In genomic region chr2:219042750-219043149, GRCh38 we compare ENCODE assay signal across 33 cellular contexts. TPM values are rescaled to one million over a fixed set of nuclear protein-coding genes. Genes with fewer than 3 reads are reported as not detected.
"Had no signal": no experiment of that assay in that cellular context is flagged by ENCODE, and none has a peak within 500 bp of the region (broad histone marks: within the 10 kb centered on the region; RNA-seq: fewer than 3 reads in every experiment).

No MANE protein-coding gene starts in this region.

- H3K9me3 Mint-ChIP-seq: activated naive CD4-positive, alpha-beta T cell treated with anti-CD3 and anti-CD28 coated beads, Interleukin-2, amount 50 U/mL, for 72 hours; activated T-cell treated with anti-CD3 and anti-CD28 coated beads, Interleukin-2, amount 50 U/mL, for 24 hours; activated T-helper 17 cell treated with anti-CD3 and anti-CD28 coated beads, Interleukin-2, amount 50 U/mL, for 72 hours; central memory CD8-positive, alpha-beta T cell; nephron; stimulated activated naive CD8-positive, alpha-beta T cell treated with anti-CD3 and anti-CD28 coated beads, Interleukin-15, amount 100 ng/mL, for 72 hours; T-helper 2 cell treated with Interferon-gamma antibody and Interleukin-4, amounts not matched to agents 5 μg/mL and 100 μg/mL, for 36 hours had no signal

- DNase-seq: activated CD4-positive, alpha-beta T cell treated with anti-CD3 and anti-CD28 coated beads for 4 hours; activated CD4-positive, alpha-beta T cell treated with anti-CD3 and anti-CD28 coated beads, Interleukin-2, amount 50 U/mL, for 4 hours; activated naive CD4-positive, alpha-beta T cell; activated T-cell treated with anti-CD3 and anti-CD28 coated beads, Interleukin-2, amount 50 U/mL, for 24 hours; dermis blood vessel endothelial cell; effector CD8-positive, alpha-beta T cell; esophagus squamous epithelium; foreskin melanocyte; hippocampal formation; immature natural killer cell; kidney; lower lobe of right lung; mesenchymal stem cell; stimulated activated CD4-positive, alpha-beta T cell treated with anti-CD3 and anti-CD28 coated beads, Interleukin-4, amount 100 ng/mL, for 4 hours; stimulated activated CD8-positive, alpha-beta memory T cell treated with anti-CD3 and anti-CD28 coated beads, Interleukin-4, amount 100 ng/mL, for 48 hours; stimulated activated naive CD8-positive, alpha-beta T cell treated with anti-CD3 and anti-CD28 coated beads, Interleukin-15, amount 100 ng/mL, for 72 hours; substantia nigra; T-helper 1 cell; upper lobe of left lung had no signal

- H3K4me3 Mint-ChIP-seq: activated T-cell treated with anti-CD3 and anti-CD28 coated beads, Interleukin-2, amount 50 U/mL, for 24 hours; activated T-helper 17 cell treated with anti-CD3 and anti-CD28 coated beads, Interleukin-2, amount 50 U/mL, for 72 hours; central memory CD8-positive, alpha-beta T cell; immature natural killer cell; nephron; stimulated activated memory B cell treated with anti-CD40 and anti-IgM and Interleukin-4, amounts not matched to agents 10 μg/mL and 1 μg/mL and 100 μg/mL, for 72 hours; stimulated activated naive CD8-positive, alpha-beta T cell treated with anti-CD3 and anti-CD28 coated beads, Interleukin-15, amount 100 ng/mL, for 72 hours; T-helper 2 cell treated with Interferon-gamma antibody and Interleukin-4, amounts not matched to agents 5 μg/mL and 100 μg/mL, for 36 hours had no signal

- ATAC-seq: activated naive CD4-positive, alpha-beta T cell treated with anti-CD3 and anti-CD28 coated beads, Interleukin-2, amount 50 U/mL, for 72 hours; activated T-helper 17 cell treated with anti-CD3 and anti-CD28 coated beads, Interleukin-2, amount 50 U/mL, for 72 hours; lower lobe of right lung; sciatic nerve; stimulated activated memory B cell treated with anti-CD40 and anti-IgM and Interleukin-4, amounts not matched to agents 10 μg/mL and 1 μg/mL and 100 μg/mL, for 72 hours; stimulated activated naive CD8-positive, alpha-beta T cell treated with anti-CD3 and anti-CD28 coated beads, Interleukin-15, amount 100 ng/mL, for 72 hours had no signal

- H3K36me3 Mint-ChIP-seq: activated naive CD4-positive, alpha-beta T cell treated with anti-CD3 and anti-CD28 coated beads, Interleukin-2, amount 50 U/mL, for 72 hours; immature natural killer cell; stimulated activated memory B cell treated with anti-CD40 and anti-IgM and Interleukin-4, amounts not matched to agents 10 μg/mL and 1 μg/mL and 100 μg/mL, for 72 hours had no signal

- H3K27ac Mint-ChIP-seq: activated naive CD4-positive, alpha-beta T cell treated with anti-CD3 and anti-CD28 coated beads, Interleukin-2, amount 50 U/mL, for 72 hours; activated T-cell treated with anti-CD3 and anti-CD28 coated beads, Interleukin-2, amount 50 U/mL, for 24 hours; activated T-helper 17 cell treated with anti-CD3 and anti-CD28 coated beads, Interleukin-2, amount 50 U/mL, for 72 hours; immature natural killer cell; nephron; progenitor cell of endocrine pancreas; stimulated activated memory B cell treated with anti-CD40 and anti-IgM and Interleukin-4, amounts not matched to agents 10 μg/mL and 1 μg/mL and 100 μg/mL, for 72 hours; stimulated activated naive CD8-positive, alpha-beta T cell treated with anti-CD3 and anti-CD28 coated beads, Interleukin-15, amount 100 ng/mL, for 72 hours; T-helper 2 cell treated with Interferon-gamma antibody and Interleukin-4, amounts not matched to agents 5 μg/mL and 100 μg/mL, for 36 hours had no signal

RNA-seq across cellular contexts. Expression of gene CFAP65, which starts 1.4 kb away (rescaled TPM):
- total RNA-seq: activated naive CD4-positive, alpha-beta T cell treated with anti-CD3 and anti-CD28 coated beads, Interleukin-2, amount 50 U/mL, for 72 hours; activated T-helper 17 cell treated with anti-CD3 and anti-CD28 coated beads, Interleukin-2, amount 50 U/mL, for 72 hours; dermis blood vessel endothelial cell; glomerular endothelial cell; osteocyte; vagina had no signal

RNA-seq across cellular contexts. Expression of gene IHH, which starts 18.0 kb away (rescaled TPM):
- total RNA-seq: dermis blood vessel endothelial cell, glomerular endothelial cell, osteocyte, vagina had no signal

RNA-seq across cellular contexts. Expression of gene CRYBA2, which starts 49.5 kb away (rescaled TPM):
- total RNA-seq: activated naive CD4-positive, alpha-beta T cell treated with anti-CD3 and anti-CD28 coated beads, Interleukin-2, amount 50 U/mL, for 72 hours; activated T-helper 17 cell treated with anti-CD3 and anti-CD28 coated beads, Interleukin-2, amount 50 U/mL, for 72 hours; breast epithelium; dermis blood vessel endothelial cell; esophagus squamous epithelium; glomerular endothelial cell; kidney; lower lobe of right lung; mononuclear cell; osteocyte; renal cortical epithelial cell; sciatic nerve; upper lobe of left lung; vagina had no signal

RNA-seq across cellular contexts. Expression of gene FEV, which starts 57.8 kb away (rescaled TPM):
- total RNA-seq: activated naive CD4-positive, alpha-beta T cell treated with anti-CD3 and anti-CD28 coated beads, Interleukin-2, amount 50 U/mL, for 72 hours; activated T-helper 17 cell treated with anti-CD3 and anti-CD28 coated beads, Interleukin-2, amount 50 U/mL, for 72 hours; breast epithelium; dermis blood vessel endothelial cell; glomerular endothelial cell; kidney; lower lobe of right lung; mononuclear cell; osteocyte; renal cortical epithelial cell; sciatic nerve; upper lobe of left lung; vagina had no signal
